In the genomic region with DNA sequence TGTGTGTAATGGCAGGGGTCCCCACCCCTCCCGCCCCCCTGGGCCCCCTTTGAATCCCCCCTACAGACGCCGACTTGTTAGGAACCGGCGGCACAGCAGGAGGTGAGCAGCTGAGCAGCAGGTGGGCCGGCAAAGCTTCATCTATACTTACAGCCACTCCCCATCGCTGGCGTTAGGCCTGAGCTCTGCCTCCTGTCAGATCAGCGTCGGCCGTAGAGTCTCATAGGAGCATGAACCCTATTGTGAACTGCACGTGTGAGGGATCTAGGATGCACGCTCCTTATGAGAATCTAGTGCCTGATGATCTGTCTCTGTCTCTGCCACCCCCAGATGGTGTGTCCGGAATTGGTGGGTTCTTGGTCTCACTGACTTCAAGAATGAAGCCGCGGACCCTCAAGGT, we compare ENCODE assay signal across 9 cellular contexts. TPM values are rescaled to one million over a fixed set of nuclear protein-coding genes. Genes with fewer than 3 reads are reported as not detected.
DNase-seq lines count a peak whose midpoint lies in the region; ATAC-seq and FAIRE-seq lines count a peak whose summit lies in the region.
"Had no signal": no experiment of that assay in that cellular context is flagged by ENCODE, and none has a peak within 500 bp of the region (broad histone marks: within the 10 kb centered on the region; RNA-seq: fewer than 3 reads in every experiment).

No MANE protein-coding gene starts in this region.

- H3K27ac Mint-ChIP-seq in activated naive CD4-positive, alpha-beta T cell treated with anti-CD3 and anti-CD28 coated beads, Interleukin-2, amount 10 ng/mL, durations not matched to agents 7 days and 5 days, result peak overlapping the region; percentile 82

- peak overlapping the region; percentile 65 for H3K4me3 Mint-ChIP-seq in activated naive CD4-positive, alpha-beta T cell treated with anti-CD3 and anti-CD28 coated beads, Interleukin-2, amount 10 ng/mL, durations not matched to agents 7 days and 5 days

- DNase-seq in activated CD4-positive, CD25-positive, alpha-beta regulatory T cell treated with anti-CD3 and anti-CD28 coated beads, Interleukin-2, amount 50 U/mL, for 72 hours, result no peak
- DNase-seq in NCI-H510A (lab: John Stamatoyannopoulos, UW), result peak; percentile 70
- DNase-seq in activated naive CD4-positive, alpha-beta T cell treated with anti-CD3 and anti-CD28 coated beads, Interleukin-2, amount 10 ng/mL, durations not matched to agents 7 days and 5 days, result peak; percentile 30
- peak; percentile 52 for DNase-seq in small intestine
- DNase-seq in mesenteric fat pad (ENCODE audit: low spot score), result no peak
- no peak for DNase-seq in activated CD4-positive, CD25-positive, alpha-beta regulatory T cell (lab: John Stamatoyannopoulos, UW)
- DNase-seq in sciatic nerve (ENCODE audit: low spot score), result no peak

- CTCF ChIA-PET in activated naive CD4-positive, alpha-beta T cell treated with anti-CD3 and anti-CD28 coated beads, Interleukin-2, amount 10 ng/mL, durations not matched to agents 7 days and 5 days (lab: Charles Lee), result no interaction called here

- ATAC-seq in activated CD4-positive, CD25-positive, alpha-beta regulatory T cell treated with anti-CD3 and anti-CD28 coated beads, Interleukin-2, amount 50 U/mL, for 24 hours, result peak; percentile 38 to 53
- no peak for ATAC-seq in sciatic nerve

- peaks cover 12% of the 10 kb centered on the region for H3K27me3 Mint-ChIP-seq in activated naive CD4-positive, alpha-beta T cell treated with anti-CD3 and anti-CD28 coated beads, Interleukin-2, amount 10 ng/mL, durations not matched to agents 7 days and 5 days

- no peaks in the 10 kb centered on the region for H3K27me3 ChIP-seq in small intestine (ENCODE audit: control insufficient read depth in 2 of 2, insufficient read depth in 2 of 2, low read length in 2 of 2)

- no peaks in the 10 kb centered on the region for H3K36me3 Mint-ChIP-seq in activated naive CD4-positive, alpha-beta T cell treated with anti-CD3 and anti-CD28 coated beads, Interleukin-2, amount 10 ng/mL, durations not matched to agents 7 days and 5 days

- H3K9me3 ChIP-seq in small intestine (ENCODE audit: control insufficient read depth, low read depth), result no peaks in the 10 kb centered on the region

- intact Hi-C loops in sciatic nerve (cut with DNase I), result no loop called here

- no peaks in the 10 kb centered on the region for H3K4me1 ChIP-seq in small intestine (ENCODE audit: control insufficient read depth in 2 of 2, insufficient read depth in 1 of 2, low read depth in 1 of 2, low read length in 1 of 2)

- no peaks in the 10 kb centered on the region for H3K9me3 Mint-ChIP-seq in activated naive CD4-positive, alpha-beta T cell treated with anti-CD3 and anti-CD28 coated beads, Interleukin-2, amount 10 ng/mL, durations not matched to agents 7 days and 5 days

- 26 to 51% (median 40%) methylated on average over 16 of the region's 16 CpGs for WGBS in small intestine, 3 donors

- no peak overlapping the region for H3K4me3 ChIP-seq in small intestine (ENCODE audit: low read depth in 1 of 2, low read length in 2 of 2)

- FAIRE-seq in small intestine (lab: Jason Lieb, UNC), result no peak

- no peaks in the 10 kb centered on the region for H3K36me3 ChIP-seq in small intestine (ENCODE audit: control insufficient read depth in 2 of 2, insufficient read depth in 2 of 2, low read length in 2 of 2)

- H3K27ac ChIP-seq in small intestine (ENCODE audit: low read depth in 1 of 2, low read length in 1 of 2), result no peak overlapping the region
- H3K27ac ChIP-seq: RWPE1 had no signal

- no peaks in the 10 kb centered on the region for H3K4me1 Mint-ChIP-seq in activated naive CD4-positive, alpha-beta T cell treated with anti-CD3 and anti-CD28 coated beads, Interleukin-2, amount 10 ng/mL, durations not matched to agents 7 days and 5 days

RNA-seq across cellular contexts. Expression of a gene that starts 14.9 kb away (rescaled TPM):
- polyA plus RNA-seq in small intestine, result 10 to 100 TPM; 28.2 to 48.1 (median 43.4) TPM
- total RNA-seq in mesenteric fat pad (48.5 TPM), sciatic nerve (48.8 TPM)

Comparison
In these comparisons a context has a peak if more than half of its experiments do, and no peak if none do; other contexts are left out.
1. DNase-seq: peak in NCI-H510A (single experiment), activated naive CD4-positive, alpha-beta T cell treated with anti-CD3 and anti-CD28 coated beads, Interleukin-2, amount 10 ng/mL, durations not matched to agents 7 days and 5 days (single experiment) and small intestine (single experiment); none in activated CD4-positive, CD25-positive, alpha-beta regulatory T cell treated with anti-CD3 and anti-CD28 coated beads, Interleukin-2, amount 50 U/mL, for 72 hours (single experiment), mesenteric fat pad (single experiment), activated CD4-positive, CD25-positive, alpha-beta regulatory T cell (0 of 4) and sciatic nerve (single experiment).